Comparison of ENCODE assay signal across 8 cellular contexts in genomic region chr4:169659736-169660670, GRCh38. TPM values are rescaled to one million over a fixed set of nuclear protein-coding genes. Genes with fewer than 3 reads are reported as not detected.
DNase-seq lines count a peak whose midpoint lies in the region; ATAC-seq, FAIRE-seq and TF ChIP-seq lines count a peak whose summit lies in the region.

No MANE protein-coding gene starts in this region.

- no peaks in the 10 kb centered on the region for H3K9me3 Mint-ChIP-seq in activated naive CD4-positive, alpha-beta T cell treated with anti-CD3 and anti-CD28 coated beads for 36 hours

- H3K27ac ChIP-seq in Karpas-422 (ENCODE audit: low read length) (peak overlapping the region; percentile 98), subcutaneous abdominal adipose tissue (ENCODE audit: low read depth, low read length) (peak overlapping the region; percentile 71)

- H3K9me3 ChIP-seq in Karpas-422 (ENCODE audit: low read length) (no peaks in the 10 kb centered on the region), neuron (ENCODE audit: low read length) (peaks cover 3% of the 10 kb centered on the region), subcutaneous abdominal adipose tissue (ENCODE audit: control insufficient read depth in 5 of 5, low read length in 5 of 5) (no peaks in the 10 kb centered on the region)

- H3K4me2 ChIP-seq in Karpas-422 (ENCODE audit: low read depth, low read length, poor library complexity, severe bottlenecking) = peak overlapping the region; percentile 90

- no peaks in the 10 kb centered on the region for H3K9me2 ChIP-seq in Karpas-422 (replicated peaks; ENCODE audit: insufficient read depth, low read length)

- H3K4me1 ChIP-seq in Karpas-422 (ENCODE audit: low read length) = peaks cover 66% of the 10 kb centered on the region
- H3K4me1 ChIP-seq in neuron (ENCODE audit: insufficient read depth, low read length) = peaks cover 40% of the 10 kb centered on the region
- peaks cover 0 to 17% (median 8%) of the 10 kb centered on the region in 5 donors for H3K4me1 ChIP-seq in subcutaneous abdominal adipose tissue (ENCODE audit: control insufficient read depth in 5 of 5, insufficient read depth in 5 of 5, low read length in 5 of 5)

- H3K79me2 ChIP-seq in Karpas-422 (ENCODE audit: low read length) = peaks cover 71% of the 10 kb centered on the region

- peak; percentile 96 for ATAC-seq in GM21825 (IDR thresholded peaks at IDR 0.05; ENCODE audit: unreplicated experiment)

- FAIRE-seq in frontal cortex (lab: Jason Lieb, UNC) = no peak

- peak overlapping the region; percentile 95 for H3K27ac Mint-ChIP-seq in activated naive CD4-positive, alpha-beta T cell treated with anti-CD3 and anti-CD28 coated beads for 36 hours

- peak; percentile 71 for TF ChIP-seq POLR2A in Raji (IDR thresholded peaks at IDR 0.05; ENCODE audit: insufficient read depth, low read depth, low read length)

- no peaks in the 10 kb centered on the region for H3K36me3 ChIP-seq in Karpas-422 (ENCODE audit: insufficient read depth, low read length)
- peaks cover 3% of the 10 kb centered on the region for H3K36me3 ChIP-seq in neuron (ENCODE audit: insufficient read depth, low read length)
- H3K36me3 ChIP-seq in subcutaneous abdominal adipose tissue (ENCODE audit: control insufficient read depth in 5 of 5, insufficient read depth in 5 of 5, low read length in 5 of 5) = no peaks in the 10 kb centered on the region

- CTCF ChIA-PET in activated naive CD4-positive, alpha-beta T cell treated with anti-CD3 and anti-CD28 coated beads for 36 hours (lab: Charles Lee) = interaction anchor here (0.6 to 4.0 kb wide), 7 partner anchors 10 to 115 kb away, joined by 3 to 18 read pairs (median 5); partner anchors contain the start of genes CLCN3 and NEK1

- no peaks in the 10 kb centered on the region for H3K27me3 Mint-ChIP-seq in activated naive CD4-positive, alpha-beta T cell treated with anti-CD3 and anti-CD28 coated beads for 36 hours (ENCODE audit: low read depth)

- H3K4me3 Mint-ChIP-seq in activated naive CD4-positive, alpha-beta T cell treated with anti-CD3 and anti-CD28 coated beads for 36 hours = peak overlapping the region; percentile 89

- intact Hi-C loops in activated naive CD4-positive, alpha-beta T cell treated with anti-CD3 and anti-CD28 coated beads for 36 hours (cut with micrococcal nuclease) = loop anchor here (1.0 to 5.0 kb wide), 7 partner anchors 33 to 1343 kb away; partner anchors contain the start of genes CBR4, DDX60, HPF1 and NEK1

- peaks cover 30% of the 10 kb centered on the region for H3K4me1 Mint-ChIP-seq in activated naive CD4-positive, alpha-beta T cell treated with anti-CD3 and anti-CD28 coated beads for 36 hours (ENCODE audit: low read depth)

- peak overlapping the region; percentile 73 for H3K9ac ChIP-seq in Karpas-422 (ENCODE audit: low read length)
- H3K9ac ChIP-seq in subcutaneous abdominal adipose tissue (ENCODE audit: low read length in 5 of 5) = peak overlapping the region in 4 of 5 donors; percentile 10 to 78 (median 64)

- H3K36me3 Mint-ChIP-seq in activated naive CD4-positive, alpha-beta T cell treated with anti-CD3 and anti-CD28 coated beads for 36 hours (ENCODE audit: low read depth) = peaks cover 7% of the 10 kb centered on the region

- H3K4me3 ChIP-seq in Karpas-422 (ENCODE audit: low read length) (peak overlapping the region; percentile 64), neuron (ENCODE audit: low read length) (peak overlapping the region; percentile 78), subcutaneous abdominal adipose tissue (ENCODE audit: low read depth in 1 of 5, low read length in 5 of 5) (peak overlapping the region; percentile 52 to 80 (median 68))

- H3K27me3 ChIP-seq in Karpas-422 (ENCODE audit: low read length) = no peaks in the 10 kb centered on the region
- no peaks in the 10 kb centered on the region for H3K27me3 ChIP-seq in neuron (ENCODE audit: insufficient read depth, low read length)
- no peaks in the 10 kb centered on the region for H3K27me3 ChIP-seq in subcutaneous abdominal adipose tissue (ENCODE audit: control insufficient read depth in 5 of 5, insufficient read depth in 4 of 5, low read length in 5 of 5)

- H4K20me1 ChIP-seq in Karpas-422 (ENCODE audit: insufficient read depth, low read depth, low read length) = no peaks in the 10 kb centered on the region

- no peak overlapping the region for H2AFZ ChIP-seq in Karpas-422 (ENCODE audit: low read length)
- H2AFZ ChIP-seq in neuron (ENCODE audit: low read depth, low read length) = peak overlapping the region; percentile 1

- DNase-seq in DMS79 (lab: John Stamatoyannopoulos, UW) (peak; percentile 35), Karpas-422 (peak; percentile 93), frontal cortex (ENCODE audit: low spot score in 2 of 2) (peak; percentile 26 to 58)
- peak; percentile 87 for DNase-seq in activated naive CD4-positive, alpha-beta T cell treated with anti-CD3 and anti-CD28 coated beads for 36 hours

RNA-seq across cellular contexts. Expression of gene CLCN3, which starts 39.6 kb away (rescaled TPM):
- total RNA-seq in Karpas-422 (2014; rRNA removed; shearing (Covaris generic); ENCODE audit: low replicate concordance) = 35.8 and 38.5 TPM in 2 replicates
- total RNA-seq in activated naive CD4-positive, alpha-beta T cell treated with anti-CD3 and anti-CD28 coated beads for 36 hours = 10 to 100 TPM; 17.4 to 18.4 TPM
- 92.9 TPM for total RNA-seq in frontal cortex

RNA-seq across cellular contexts. Expression of gene NEK1, which starts 47.6 kb away (rescaled TPM):
- total RNA-seq in Karpas-422 (2014; rRNA removed; shearing (Covaris generic); ENCODE audit: low replicate concordance) = 7.0 and 9.4 TPM in 2 replicates
- 10 to 100 TPM in 1 of 2 experiments, 1 to 10 TPM in 1; 9.5 to 10.3 TPM for total RNA-seq in activated naive CD4-positive, alpha-beta T cell treated with anti-CD3 and anti-CD28 coated beads for 36 hours
- total RNA-seq in frontal cortex = 28.1 TPM

Comparison
In these comparisons a context has a peak if more than half of its experiments do, and no peak if none do; other contexts are left out.
1. Peak in every context shown above with its lines: DNase-seq, ATAC-seq, H3K4me3 ChIP-seq and H3K27ac ChIP-seq.
2. DNase-seq: peak in every context shown above with its lines; median percentile 93 in Karpas-422; 87 in activated naive CD4-positive, alpha-beta T cell treated with anti-CD3 and anti-CD28 coated beads for 36 hours; 42 in frontal cortex; 35 in DMS79.